In genomic region chr10:62244088-62244487, GRCh38 we compare ENCODE assay signal across 11 cellular contexts. TPM values are rescaled to one million over a fixed set of nuclear protein-coding genes. Genes with fewer than 3 reads are reported as not detected.
DNase-seq lines count a peak whose midpoint lies in the region; ATAC-seq and TF ChIP-seq lines count a peak whose summit lies in the region.
"Had no signal": no experiment of that assay in that cellular context is flagged by ENCODE, and none has a peak within 500 bp of the region (broad histone marks: within the 10 kb centered on the region; RNA-seq: fewer than 3 reads in every experiment).

No MANE protein-coding gene starts in this region.

- TF ChIP-seq POLR2A in upper lobe of left lung (IDR thresholded peaks at IDR 0.05) = no peak

- peak overlapping the region; percentile 55 for H3K27ac ChIP-seq in left ventricle myocardium inferior (replicated peaks)
- peak overlapping the region; percentile 92; the same call in 1 of the 2 replicates for H3K27ac ChIP-seq in Panc1 (ENCODE audit: low read length)
- peak overlapping the region in 3 of 4 donors; percentile 44 to 77 (median 65) for H3K27ac ChIP-seq in upper lobe of left lung
- H3K27ac ChIP-seq: ovary, WERI-Rb-1 had no signal

- no peak for TF ChIP-seq EP300 in upper lobe of left lung (IDR thresholded peaks at IDR 0.05)

- POLR2A ChIA-PET in Panc1 (lab: Charles Lee) = no interaction called here

- H3K9me3 ChIP-seq in left ventricle myocardium inferior (replicated peaks) = no peaks in the 10 kb centered on the region
- H3K9me3 ChIP-seq in Panc1 (ENCODE audit: control insufficient read depth, insufficient read depth, low read depth, low read length) = no peaks in the 10 kb centered on the region
- H3K9me3 ChIP-seq in upper lobe of left lung = no peaks in the 10 kb centered on the region
- H3K9me3 ChIP-seq: ovary had no signal

- intact Hi-C loops in left ventricle myocardium inferior (cut with micrococcal nuclease) (loop anchor here (2.0 kb wide), 1 partner anchor 205 kb away; no protein-coding TSS in a partner anchor), cardiac septum (cut with DNase I) (loop anchor here (5.0 kb wide), 1 partner anchor 342 kb away; the partner anchor contains the start of gene ARID5B), Panc1 (cut with micrococcal nuclease; ENCODE audit: unreplicated experiment) (no loop called here)

- H3K4me1 ChIP-seq in left ventricle myocardium inferior = peaks cover 10% of the 10 kb centered on the region
- H3K4me1 ChIP-seq in Panc1 (ENCODE audit: control insufficient read depth, insufficient read depth, low read length) = peaks cover 41% of the 10 kb centered on the region
- peaks cover 7 to 20% (median 13%) of the 10 kb centered on the region in 4 donors for H3K4me1 ChIP-seq in upper lobe of left lung

- H3K36me3 ChIP-seq in left ventricle myocardium inferior = no peaks in the 10 kb centered on the region
- peaks cover 6% of the 10 kb centered on the region; the same call in 1 of the 2 replicates for H3K36me3 ChIP-seq in Panc1 (ENCODE audit: control insufficient read depth, insufficient read depth, low read length)
- H3K36me3 ChIP-seq in upper lobe of left lung = no peaks in the 10 kb centered on the region
- H3K36me3 ChIP-seq: ovary, WERI-Rb-1 had no signal

- H3K27me3 ChIP-seq in left ventricle myocardium inferior (ENCODE audit: low read depth) = no peaks in the 10 kb centered on the region
- no peaks in the 10 kb centered on the region for H3K27me3 ChIP-seq in Panc1 (ENCODE audit: control insufficient read depth, insufficient read depth, low read length)
- H3K27me3 ChIP-seq in upper lobe of left lung = no peaks in the 10 kb centered on the region
- H3K27me3 ChIP-seq: ovary had no signal

- no peak for TF ChIP-seq CTCF in left ventricle myocardium inferior (IDR thresholded peaks at IDR 0.05; ENCODE audit: borderline replicate concordance)
- no peak for TF ChIP-seq CTCF in Panc1 (IDR thresholded peaks at IDR 0.05)
- no peak for TF ChIP-seq CTCF in fibroblast of pulmonary artery (IDR thresholded peaks at IDR 0.05; ENCODE audit: low read length, missing control alignments)
- TF ChIP-seq CTCF in upper lobe of left lung (IDR thresholded peaks at IDR 0.05) = no peak

- ATAC-seq in Panc1 = no peak
- ATAC-seq in upper lobe of left lung (ENCODE audit: low FRiP score in 2 of 2) = peak in 1 of 2 donors; percentile 27
- ATAC-seq in GM18861 (IDR thresholded peaks at IDR 0.05; ENCODE audit: unreplicated experiment) = no peak
- no peak for ATAC-seq in GM18858 (IDR thresholded peaks at IDR 0.05; ENCODE audit: unreplicated experiment)

- no peak for DNase-seq in left ventricle myocardium inferior
- DNase-seq in cardiac septum (ENCODE audit: low spot score) = no peak
- DNase-seq in Panc1 (ENCODE audit: low read depth, low spot score) = no peak
- no peak for DNase-seq in fibroblast of pulmonary artery (ENCODE audit: low read depth)
- DNase-seq in upper lobe of left lung = no peak
- no peak for DNase-seq in activated gamma-delta T cell treated with Interleukin-2 at 50 U/mL for 16 hours
- DNase-seq: NCI-H524 treated with DMSO at 0.1 percent for 48 hours, ovary, WERI-Rb-1 had no signal

- CTCF ChIA-PET in Panc1 (lab: Charles Lee) = no interaction called here

- in situ Hi-C loops in Panc1 (cut with HindIII; ENCODE audit: low pct_unique_long_range_greater_than_20kb, low sequenced_read_pairs) = no loop called here

- BruUV-seq in Panc1 (replicated peaks; lab: Mats Ljungman, UMichigan) = no TSS peak

- H3K4me3 ChIP-seq in left ventricle myocardium inferior (peak overlapping the region; percentile 8), Panc1 (ENCODE audit: low read depth in 2 of 2, low read length in 2 of 2) (no peak overlapping the region), fibroblast of pulmonary artery (replicated peaks; ENCODE audit: low read depth, low read length) (peak overlapping the region; percentile 50), upper lobe of left lung (peak overlapping the region in 1 of 4 donors; percentile 30)
- H3K4me3 ChIP-seq: ovary had no signal

- 62 to 73% methylated on average over 3 of the region's 3 CpGs for WGBS in upper lobe of left lung, 2 donors

RNA-seq across cellular contexts. Expression of gene RTKN2, which starts 24.6 kb away (rescaled TPM):
- not detected for total RNA-seq in left ventricle myocardium inferior
- 0.03 TPM for total RNA-seq in cardiac septum
- total RNA-seq in Panc1 (2021; ENCODE audit: unreplicated experiment) = 21.3 TPM
- polyA plus RNA-seq in Panc1 (2012; ENCODE audit: insufficient read length) = 4.0 TPM
- 10 to 100 TPM; 47.1 to 99.5 (median 60.0) TPM for total RNA-seq in upper lobe of left lung

Comparison
In these comparisons a context has a peak if more than half of its experiments do, and no peak if none do; other contexts are left out.
1. H3K4me3 ChIP-seq: peak in left ventricle myocardium inferior (single experiment) and fibroblast of pulmonary artery (single experiment); none in Panc1 (0 of 2).
2. RNA of gene RTKN2, which starts 24.6 kb away (total RNA-seq): 47.1 to 99.5 TPM in upper lobe of left lung and 21.3 TPM in Panc1 (single experiment); 0.03 TPM in cardiac septum (single experiment) and not detected in left ventricle myocardium inferior (single experiment); every median in the first group is over 10 times any median in the second.
3. Peak in every context shown above with its lines, with median percentiles within 50 percentile points of each other: H3K27ac ChIP-seq.